24 cellular contexts compared by ENCODE assay signal in the genomic region with DNA sequence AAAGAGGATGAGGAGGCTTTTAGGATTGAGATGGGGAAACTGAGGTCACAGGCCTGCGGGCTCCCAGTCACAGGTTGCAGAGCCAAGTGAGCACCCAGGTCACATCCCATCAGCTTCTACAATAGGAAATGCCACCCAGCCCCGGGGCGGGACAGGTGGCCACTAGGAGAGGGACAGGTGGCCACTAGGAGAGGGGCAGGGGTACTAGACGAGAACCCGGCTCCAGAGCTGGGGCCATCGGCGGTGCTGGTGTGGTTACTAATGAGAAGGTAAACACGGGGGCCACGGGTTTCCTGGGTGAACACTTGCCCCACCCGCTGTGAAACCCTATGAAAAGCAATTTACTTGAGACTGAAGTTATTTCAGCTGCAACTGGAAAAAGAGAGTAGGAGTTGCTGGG. TPM values are rescaled to one million over a fixed set of nuclear protein-coding genes. Genes with fewer than 3 reads are reported as not detected.
DNase-seq lines count a peak whose midpoint lies in the region; ATAC-seq and TF ChIP-seq lines count a peak whose summit lies in the region.
"Had no signal": no experiment of that assay in that cellular context is flagged by ENCODE, and none has a peak within 500 bp of the region (broad histone marks: within the 10 kb centered on the region; RNA-seq: fewer than 3 reads in every experiment).

No MANE protein-coding gene starts in this region.

- peak overlapping the region in 1 of 2 experiments; percentile 34 for H2BK12ac ChIP-seq in mesenchymal stem cell (ENCODE audit: low read length in 2 of 2)

- H3F3A ChIP-seq in GM23248 (ENCODE audit: insufficient read depth): peaks cover 20% of the 10 kb centered on the region

- H4K20me1 ChIP-seq in GM23248 (ENCODE audit: insufficient read depth): no peaks in the 10 kb centered on the region

- H3K14ac ChIP-seq in mesenchymal stem cell (ENCODE audit: low read length in 2 of 2): no peak overlapping the region

- no peak for TF ChIP-seq CTCF in type B pancreatic cell (conservative IDR thresholded peaks at IDR 0.05)

- H3K9me3 ChIP-seq in SJSA1 (replicated peaks) (no peaks in the 10 kb centered on the region), mesenchymal stem cell (ENCODE audit: control insufficient read depth, low read length) (no peaks in the 10 kb centered on the region), GM23248 (ENCODE audit: low read depth) (no peaks in the 10 kb centered on the region)
- H3K9me3 ChIP-seq: Peyer's patch, right atrium auricular region had no signal

- no peak overlapping the region for H3K23ac ChIP-seq in mesenchymal stem cell (ENCODE audit: low read length in 2 of 2)

- intact Hi-C loops in activated CD4-positive, alpha-beta T cell treated with anti-CD3 and anti-CD28 coated beads for 36 hours (cut with DNase I, micrococcal nuclease): no loop called here

- H3K4me3 ChIP-seq in SJSA1 (no peak overlapping the region), mesenchymal stem cell (ENCODE audit: insufficient read depth in 1 of 2, low read depth in 1 of 2, low read length in 2 of 2) (no peak overlapping the region), GM23248 (no peak overlapping the region)
- H3K4me3 ChIP-seq: dorsolateral prefrontal cortex, GM23338, Peyer's patch, right atrium auricular region had no signal

- in situ Hi-C loops in GM23248 (cut with MboI): no loop called here

- H3K4me1 Mint-ChIP-seq in activated CD4-positive, alpha-beta T cell treated with anti-CD3 and anti-CD28 coated beads, Interleukin-2, amount 10 ng/mL, durations not matched to agents 7 days and 5 days: peaks cover 5% of the 10 kb centered on the region
- peaks cover 2% of the 10 kb centered on the region for H3K4me1 Mint-ChIP-seq in activated CD4-positive, alpha-beta T cell treated with anti-CD3 and anti-CD28 coated beads for 36 hours
- peaks cover 15% of the 10 kb centered on the region for H3K4me1 Mint-ChIP-seq in type B pancreatic cell (ENCODE audit: unreplicated experiment)
- H3K4me1 Mint-ChIP-seq: stimulated activated naive B cell treated with anti-CD40 and anti-IgM and Interleukin-4, amounts not matched to agents 10 μg/mL and 1 μg/mL and 100 μg/mL, for 72 hours had no signal

- ATAC-seq in activated CD4-positive, alpha-beta T cell treated with anti-CD3 and anti-CD28 coated beads for 36 hours: no peak
- ATAC-seq: CD8-positive, alpha-beta T cell; GM23338; HepG2; left ventricle myocardium superior; stimulated activated naive B cell treated with anti-CD40 and anti-IgM and Interleukin-4, amounts not matched to agents 10 μg/mL and 1 μg/mL and 100 μg/mL, for 72 hours had no signal

- CTCF ChIA-PET in activated CD4-positive, alpha-beta T cell treated with anti-CD3 and anti-CD28 coated beads, Interleukin-2, amount 10 ng/mL, durations not matched to agents 7 days and 5 days (lab: Charles Lee): interaction anchor here (0.6 to 1.4 kb wide), 4 partner anchors 8 to 90 kb away, joined by 3 to 6 read pairs (median 3); no protein-coding TSS in a partner anchor
- CTCF ChIA-PET in activated CD4-positive, alpha-beta T cell treated with anti-CD3 and anti-CD28 coated beads for 36 hours (lab: Charles Lee): interaction anchor here (0.7 kb wide), 1 partner anchor 170 kb away, joined by 5 read pairs; no protein-coding TSS in a partner anchor

- H2BK5ac ChIP-seq in mesenchymal stem cell (ENCODE audit: low read depth, low read length, poor library complexity, severe bottlenecking): peak overlapping the region; percentile 4

- H2AK5ac ChIP-seq in mesenchymal stem cell (ENCODE audit: low read length, severe bottlenecking): peak overlapping the region; percentile 61

- H3K36me3 ChIP-seq in SJSA1 (peaks cover 37% of the 10 kb centered on the region), mesenchymal stem cell (ENCODE audit: control insufficient read depth in 1 of 2, insufficient read depth in 2 of 2, low read depth in 1 of 2, low read length in 2 of 2) (peaks cover 11 to 25% of the 10 kb centered on the region in 2 experiments), GM23248 (ENCODE audit: low read depth) (no peaks in the 10 kb centered on the region)

- H4K8ac ChIP-seq in mesenchymal stem cell (ENCODE audit: low read length): no peak overlapping the region

- 95% methylated on average over 10 of the region's 10 CpGs for WGBS in mesenchymal stem cell
- 92 to 95% methylated on average over 10 of the region's 10 CpGs for WGBS in GM23248 (ENCODE audit: low coverage in 1 of 2, low lambda C conversion rate in 2 of 2, missing lambda C conversion rate in 2 of 2), 2 experiments

- no peaks in the 10 kb centered on the region for H3K9me2 ChIP-seq in GM23248 (ENCODE audit: insufficient read depth)

- H3K27me3 Mint-ChIP-seq in activated CD4-positive, alpha-beta T cell treated with anti-CD3 and anti-CD28 coated beads, Interleukin-2, amount 10 ng/mL, durations not matched to agents 7 days and 5 days: no peaks in the 10 kb centered on the region
- no peaks in the 10 kb centered on the region for H3K27me3 Mint-ChIP-seq in activated CD4-positive, alpha-beta T cell treated with anti-CD3 and anti-CD28 coated beads for 36 hours
- H3K27me3 Mint-ChIP-seq in type B pancreatic cell: no peaks in the 10 kb centered on the region
- H3K27me3 Mint-ChIP-seq: activated CD4-positive, alpha-beta memory T cell treated with anti-CD3 and anti-CD28 coated beads, Interleukin-2, amount 10 ng/mL, durations not matched to agents 7 days and 5 days; stimulated activated naive B cell treated with anti-CD40 and anti-IgM and Interleukin-4, amounts not matched to agents 10 μg/mL and 1 μg/mL and 100 μg/mL, for 72 hours had no signal

- no peak overlapping the region for H3K4ac ChIP-seq in mesenchymal stem cell (ENCODE audit: low read depth in 1 of 2, low read length in 2 of 2)

- H3K27ac Mint-ChIP-seq in activated CD4-positive, alpha-beta T cell treated with anti-CD3 and anti-CD28 coated beads, Interleukin-2, amount 10 ng/mL, durations not matched to agents 7 days and 5 days: peak overlapping the region; percentile 13
- H3K27ac Mint-ChIP-seq in activated CD4-positive, alpha-beta T cell treated with anti-CD3 and anti-CD28 coated beads for 36 hours: no peak overlapping the region
- peak overlapping the region; percentile 35 for H3K27ac Mint-ChIP-seq in type B pancreatic cell
- H3K27ac Mint-ChIP-seq: CD8-positive, alpha-beta T cell; stimulated activated naive B cell treated with anti-CD40 and anti-IgM and Interleukin-4, amounts not matched to agents 10 μg/mL and 1 μg/mL and 100 μg/mL, for 72 hours had no signal

- H3K4me2 ChIP-seq in mesenchymal stem cell (ENCODE audit: low read length, poor library complexity, severe bottlenecking) (peak overlapping the region; percentile 4), GM23248 (ENCODE audit: unreplicated experiment) (no peak overlapping the region)
- H3K4me2 ChIP-seq: GM23338 had no signal

- H3K79me1 ChIP-seq in mesenchymal stem cell (replicated peaks; ENCODE audit: low read length, poor library complexity, severe bottlenecking): peaks cover 3% of the 10 kb centered on the region

- H2AFZ ChIP-seq in mesenchymal stem cell (ENCODE audit: low read depth, low read length): no peak overlapping the region
- H2AFZ ChIP-seq in GM23248: no peak overlapping the region
- H2AFZ ChIP-seq: GM23338, parathyroid adenoma had no signal

- no peak overlapping the region for H2BK15ac ChIP-seq in mesenchymal stem cell (ENCODE audit: low read depth, poor library complexity, severe bottlenecking)

- H3K9ac ChIP-seq in mesenchymal stem cell (ENCODE audit: low read length): no peak overlapping the region
- H3K9ac ChIP-seq in GM23248: no peak overlapping the region
- H3K9ac ChIP-seq: parathyroid adenoma had no signal

- no peak overlapping the region for H3K4me3 Mint-ChIP-seq in activated CD4-positive, alpha-beta T cell treated with anti-CD3 and anti-CD28 coated beads, Interleukin-2, amount 10 ng/mL, durations not matched to agents 7 days and 5 days
- H3K4me3 Mint-ChIP-seq in activated CD4-positive, alpha-beta T cell treated with anti-CD3 and anti-CD28 coated beads for 36 hours: no peak overlapping the region
- no peak overlapping the region for H3K4me3 Mint-ChIP-seq in type B pancreatic cell
- H3K4me3 Mint-ChIP-seq: activated CD4-positive, alpha-beta memory T cell treated with anti-CD3 and anti-CD28 coated beads, Interleukin-2, amount 10 ng/mL, durations not matched to agents 7 days and 5 days; CD8-positive, alpha-beta T cell; GM23338; stimulated activated naive B cell treated with anti-CD40 and anti-IgM and Interleukin-4, amounts not matched to agents 10 μg/mL and 1 μg/mL and 100 μg/mL, for 72 hours had no signal

- H3K79me2 ChIP-seq in GM23248 (ENCODE audit: insufficient read depth): 0 out of 2 replicates have a peak, but pooled peaks cover 2% of the 10 kb centered on the region
- H3K79me2 ChIP-seq: parathyroid adenoma had no signal

- H3K4me1 ChIP-seq in SJSA1 (replicated peaks): peaks cover 69% of the 10 kb centered on the region
- H3K4me1 ChIP-seq in mesenchymal stem cell (ENCODE audit: control insufficient read depth, insufficient read depth, low read depth, low read length): peaks cover 36% of the 10 kb centered on the region
- H3K4me1 ChIP-seq in GM23248 (ENCODE audit: insufficient read depth): peaks cover 45% of the 10 kb centered on the region
- H3K4me1 ChIP-seq: parathyroid adenoma had no signal

- POLR2A ChIA-PET in activated CD4-positive, alpha-beta T cell treated with anti-CD3 and anti-CD28 coated beads, Interleukin-2, amount 10 ng/mL, durations not matched to agents 7 days and 5 days (lab: Charles Lee): no interaction called here
- POLR2A ChIA-PET in activated CD4-positive, alpha-beta T cell treated with anti-CD3 and anti-CD28 coated beads for 36 hours (lab: Charles Lee): no interaction called here

- H3K27ac ChIP-seq in SJSA1 (peak overlapping the region; percentile 32; the same call in 1 of the 2 replicates), mesenchymal stem cell (ENCODE audit: low read length, poor library complexity, severe bottlenecking) (no peak overlapping the region), GM23248 (no peak overlapping the region)
- H3K27ac ChIP-seq: dorsolateral prefrontal cortex, parathyroid adenoma, Peyer's patch, right atrium auricular region had no signal

- H3K36me3 Mint-ChIP-seq in activated CD4-positive, alpha-beta T cell treated with anti-CD3 and anti-CD28 coated beads, Interleukin-2, amount 10 ng/mL, durations not matched to agents 7 days and 5 days (ENCODE audit: low read depth): peaks cover 3% of the 10 kb centered on the region
- H3K36me3 Mint-ChIP-seq in activated CD4-positive, alpha-beta T cell treated with anti-CD3 and anti-CD28 coated beads for 36 hours (ENCODE audit: low read depth): peaks cover 8% of the 10 kb centered on the region
- peaks cover 7% of the 10 kb centered on the region for H3K36me3 Mint-ChIP-seq in type B pancreatic cell

- H3K18ac ChIP-seq in mesenchymal stem cell (ENCODE audit: low read depth in 1 of 2, low read length in 2 of 2): no peak overlapping the region

- no peaks in the 10 kb centered on the region for H3K27me3 ChIP-seq in SJSA1 (replicated peaks)
- H3K27me3 ChIP-seq in mesenchymal stem cell (ENCODE audit: control insufficient read depth in 1 of 2, insufficient read depth in 1 of 2, low read length in 2 of 2): no peaks in the 10 kb centered on the region
- no peaks in the 10 kb centered on the region for H3K27me3 ChIP-seq in GM23248 (replicated peaks; ENCODE audit: insufficient read depth)
- H3K27me3 ChIP-seq: dorsolateral prefrontal cortex, Peyer's patch, right atrium auricular region had no signal

- no peak overlapping the region for H4K91ac ChIP-seq in mesenchymal stem cell (ENCODE audit: low read length)

- H2BK120ac ChIP-seq in mesenchymal stem cell (ENCODE audit: low read depth, low read length): no peak overlapping the region

- no peaks in the 10 kb centered on the region for H3K9me3 Mint-ChIP-seq in activated CD4-positive, alpha-beta T cell treated with anti-CD3 and anti-CD28 coated beads, Interleukin-2, amount 10 ng/mL, durations not matched to agents 7 days and 5 days
- no peaks in the 10 kb centered on the region for H3K9me3 Mint-ChIP-seq in activated CD4-positive, alpha-beta T cell treated with anti-CD3 and anti-CD28 coated beads for 36 hours (ENCODE audit: low read depth)
- no peaks in the 10 kb centered on the region for H3K9me3 Mint-ChIP-seq in type B pancreatic cell
- H3K9me3 Mint-ChIP-seq: activated CD4-positive, alpha-beta memory T cell treated with anti-CD3 and anti-CD28 coated beads, Interleukin-2, amount 10 ng/mL, durations not matched to agents 7 days and 5 days; CD8-positive, alpha-beta T cell; GM23338; stimulated activated naive B cell treated with anti-CD40 and anti-IgM and Interleukin-4, amounts not matched to agents 10 μg/mL and 1 μg/mL and 100 μg/mL, for 72 hours had no signal

- DNase-seq in activated CD4-positive, alpha-beta T cell treated with anti-CD3 and anti-CD28 coated beads, Interleukin-2, amount 10 ng/mL, durations not matched to agents 7 days and 5 days: no peak
- DNase-seq in activated CD4-positive, alpha-beta T cell treated with anti-CD3 and anti-CD28 coated beads for 36 hours: no peak
- DNase-seq in SJSA1 (ENCODE audit: low read depth in 1 of 2, low spot score in 2 of 2): no peak
- no peak for DNase-seq in mesenchymal stem cell
- DNase-seq in type B pancreatic cell (ENCODE audit: extremely low spot score, unreplicated experiment): no peak
- DNase-seq in GM23248: no peak
- DNase-seq in DMS79 (lab: John Stamatoyannopoulos, UW): no peak
- DNase-seq in LoVo (ENCODE audit: low spot score): no peak
- DNase-seq: activated CD4-positive, alpha-beta memory T cell treated with anti-CD3 and anti-CD28 coated beads, Interleukin-2, amount 10 ng/mL, durations not matched to agents 7 days and 5 days; activated CD4-positive, CD25-positive, alpha-beta regulatory T cell; CD8-positive, alpha-beta T cell; dorsolateral prefrontal cortex; Kasumi-1; left ventricle myocardium superior; NCI-H187 treated with DMSO at 0.1 percent for 48 hours; NCI-H526; Peyer's patch; stimulated activated CD4-positive, alpha-beta T cell treated with anti-CD3 and anti-CD28 coated beads, Interleukin-12 subunit alpha, Interleukin-12 subunit beta, amount 100 ng/mL, for 4 hours; stimulated activated CD4-positive, alpha-beta T cell treated with anti-CD3 and anti-CD28 coated beads, Interleukin-4, amount 100 ng/mL, for 24 hours; stimulated activated naive B cell treated with anti-CD40 and anti-IgM and Interleukin-4, amounts not matched to agents 10 μg/mL and 1 μg/mL and 100 μg/mL, for 72 hours had no signal

RNA-seq across cellular contexts. Expression of gene MRPL37, which starts 52.4 kb away (rescaled TPM):
- 10 to 100 TPM; 93.8 to 95.2 TPM for total RNA-seq in activated CD4-positive, alpha-beta T cell treated with anti-CD3 and anti-CD28 coated beads, Interleukin-2, amount 10 ng/mL, durations not matched to agents 7 days and 5 days
- 100 to 1,000 TPM; 177 to 189 TPM for total RNA-seq in activated CD4-positive, alpha-beta T cell treated with anti-CD3 and anti-CD28 coated beads for 36 hours
- total RNA-seq in SJSA1 (2014; rRNA removed; shearing (Covaris generic)): 133 and 157 TPM in 2 replicates
- 83.1 TPM for polyA plus RNA-seq in mesenchymal stem cell (2013, experiment 1 of 2)
- 84.0 TPM for polyA plus RNA-seq in mesenchymal stem cell (2013, experiment 2 of 2)
- 77.9 and 78.4 TPM in 2 replicates for total RNA-seq in type B pancreatic cell (ENCODE audit: low replicate concordance)
- total RNA-seq in GM23248 (2014; rRNA removed; shearing (Covaris generic)): 111 and 113 TPM in 2 replicates
- polyA plus RNA-seq in GM23248 (2016; fragmentation: Nextera tagmentation; extraction: Ambion mirVana): 91.3 and 102 TPM in 2 replicates

RNA-seq across cellular contexts. Expression of gene CYB5RL, which starts 52.5 kb away (rescaled TPM):
- 10 to 100 TPM; 10.8 to 13.4 TPM for total RNA-seq in activated CD4-positive, alpha-beta T cell treated with anti-CD3 and anti-CD28 coated beads, Interleukin-2, amount 10 ng/mL, durations not matched to agents 7 days and 5 days
- total RNA-seq in activated CD4-positive, alpha-beta T cell treated with anti-CD3 and anti-CD28 coated beads for 36 hours: 10 to 100 TPM; 13.1 to 13.5 TPM
- 2.5 and 4.9 TPM in 2 replicates for total RNA-seq in SJSA1 (2014; rRNA removed; shearing (Covaris generic))
- 4.3 TPM for polyA plus RNA-seq in mesenchymal stem cell (2013, experiment 1 of 2)
- 3.4 TPM for polyA plus RNA-seq in mesenchymal stem cell (2013, experiment 2 of 2)
- total RNA-seq in type B pancreatic cell (ENCODE audit: low replicate concordance): 10.3 and 10.9 TPM in 2 replicates
- 2.5 and 4.9 TPM in 2 replicates for total RNA-seq in GM23248 (2014; rRNA removed; shearing (Covaris generic))
- 3.0 and 3.3 TPM in 2 replicates for polyA plus RNA-seq in GM23248 (2016; fragmentation: Nextera tagmentation; extraction: Ambion mirVana)
